In genomic region chr9:129203556-129203909, GRCh38 we compare ENCODE assay signal across 8 cellular contexts. TPM values are rescaled to one million over a fixed set of nuclear protein-coding genes. Genes with fewer than 3 reads are reported as not detected.
DNase-seq lines count a peak whose midpoint lies in the region; ATAC-seq and TF ChIP-seq lines count a peak whose summit lies in the region.

No MANE protein-coding gene starts in this region.

- H3K36me3 Mint-ChIP-seq in CD4-positive, alpha-beta T cell (ENCODE audit: low read depth): no peaks in the 10 kb centered on the region

- 0 out of 2 replicates have a peak overlapping the region, but pooled peaks have one; percentile 87 for H2AFZ ChIP-seq in PC-9

- no peak for TF ChIP-seq CTCF in CD4-positive, alpha-beta T cell (IDR thresholded peaks at IDR 0.05)
- no peak for TF ChIP-seq CTCF in PC-9 (conservative IDR thresholded peaks at IDR 0.05)

- no peaks in the 10 kb centered on the region for H3K4me1 ChIP-seq in PC-9 (replicated peaks; ENCODE audit: insufficient read depth)

- no peak for ATAC-seq in CD4-positive, alpha-beta T cell (ENCODE audit: poor library complexity)
- ATAC-seq in esophagus mucosa (peak; percentile 4), HG03432 (IDR thresholded peaks at IDR 0.05; ENCODE audit: unreplicated experiment) (no peak), HG03196 (IDR thresholded peaks at IDR 0.05; ENCODE audit: unreplicated experiment) (no peak)

- H3K4me1 Mint-ChIP-seq in CD4-positive, alpha-beta T cell (ENCODE audit: low read depth): peaks cover 22% of the 10 kb centered on the region

- H3K79me2 ChIP-seq in PC-9 (ENCODE audit: low read depth): no peaks in the 10 kb centered on the region

- H3K27me3 ChIP-seq in CD4-positive, alpha-beta T cell (ENCODE audit: control insufficient read depth, insufficient read depth, low read length): no peaks in the 10 kb centered on the region
- H3K27me3 ChIP-seq in PC-9 (ENCODE audit: insufficient read depth, low read depth): no peaks in the 10 kb centered on the region

- no TSS peak for BruUV-seq in PC-9 (replicated peaks; lab: Mats Ljungman, UMichigan)

- H4K20me1 ChIP-seq in PC-9 (ENCODE audit: insufficient read depth): no peaks in the 10 kb centered on the region

- H3K9me3 ChIP-seq in CD4-positive, alpha-beta T cell (ENCODE audit: control insufficient read depth, low read length): no peaks in the 10 kb centered on the region
- no peaks in the 10 kb centered on the region for H3K9me3 ChIP-seq in PC-9 (ENCODE audit: insufficient read depth, low read depth)

- H3K4me3 ChIP-seq in PC-9: peak overlapping the region; percentile 90; the same call in 1 of the 2 replicates

- peak overlapping the region; percentile 83 for H3K4me3 Mint-ChIP-seq in CD4-positive, alpha-beta T cell

- no peaks in the 10 kb centered on the region for H3F3A ChIP-seq in PC-9 (ENCODE audit: insufficient read depth, low read depth)

- no peaks in the 10 kb centered on the region for H3K9me2 ChIP-seq in PC-9 (ENCODE audit: insufficient read depth)

- POLR2A ChIA-PET in CD4-positive, alpha-beta T cell (lab: Charles Lee): no interaction called here
- POLR2A ChIA-PET in PC-9 (lab: Charles Lee; ENCODE audit: unreplicated experiment): no interaction called here

- peak overlapping the region; percentile 67 for H3K27ac Mint-ChIP-seq in CD4-positive, alpha-beta T cell

- no peaks in the 10 kb centered on the region for H3K27me3 Mint-ChIP-seq in CD4-positive, alpha-beta T cell

- DNase-seq in CD4-positive, alpha-beta T cell: no peak
- DNase-seq in PC-9 (no peak), posterior vena cava (ENCODE audit: low spot score) (peak; percentile 84), hippocampal formation (lab: John Stamatoyannopoulos, UW) (no peak), SHP77 treated with DMSO at 0.1 percent for 48 hours (lab: John Stamatoyannopoulos, UW) (no peak)

- no peaks in the 10 kb centered on the region for H3K36me3 ChIP-seq in PC-9 (ENCODE audit: low read depth)

- peak overlapping the region; percentile 79 for H3K4me2 ChIP-seq in PC-9

- CTCF ChIA-PET in CD4-positive, alpha-beta T cell (lab: Charles Lee): no interaction called here
- CTCF ChIA-PET in PC-9 (lab: Charles Lee): no interaction called here

- H3K9me3 Mint-ChIP-seq in CD4-positive, alpha-beta T cell: no peaks in the 10 kb centered on the region

- intact Hi-C loops in CD4-positive, alpha-beta T cell (cut with DNase I, micrococcal nuclease): loop anchor here (1.0 to 5.0 kb wide), 4 partner anchors 27 to 63 kb away; no protein-coding TSS in a partner anchor
- intact Hi-C loops in PC-9 (cut with micrococcal nuclease; ENCODE audit: unreplicated experiment): no loop called here
- intact Hi-C loops in posterior vena cava (cut with DNase I): no loop called here

- no peak overlapping the region for H3K27ac ChIP-seq in CD4-positive, alpha-beta T cell (ENCODE audit: low read depth, low read length)
- H3K27ac ChIP-seq in PC-9: no peak overlapping the region

RNA-seq across cellular contexts. Expression of gene IER5L, which starts 25.5 kb away (rescaled TPM):
- total RNA-seq in CD4-positive, alpha-beta T cell: 1 to 10 TPM; 5.6 to 6.4 TPM
- 35.5 and 37.3 TPM in 2 replicates for total RNA-seq in PC-9 (2021)
- total RNA-seq in esophagus mucosa: 8.1 TPM
- total RNA-seq in posterior vena cava: 10 to 100 TPM; 23.5 to 35.0 TPM

Comparison
In these comparisons a context has a peak if more than half of its experiments do, and no peak if none do; other contexts are left out.
1. intact Hi-C loops: an anchor here in CD4-positive, alpha-beta T cell (1.0 to 5.0 kb wide); none called in PC-9 and posterior vena cava.